Comparison of ENCODE assay signal across 1 cellular context in the genomic region with DNA sequence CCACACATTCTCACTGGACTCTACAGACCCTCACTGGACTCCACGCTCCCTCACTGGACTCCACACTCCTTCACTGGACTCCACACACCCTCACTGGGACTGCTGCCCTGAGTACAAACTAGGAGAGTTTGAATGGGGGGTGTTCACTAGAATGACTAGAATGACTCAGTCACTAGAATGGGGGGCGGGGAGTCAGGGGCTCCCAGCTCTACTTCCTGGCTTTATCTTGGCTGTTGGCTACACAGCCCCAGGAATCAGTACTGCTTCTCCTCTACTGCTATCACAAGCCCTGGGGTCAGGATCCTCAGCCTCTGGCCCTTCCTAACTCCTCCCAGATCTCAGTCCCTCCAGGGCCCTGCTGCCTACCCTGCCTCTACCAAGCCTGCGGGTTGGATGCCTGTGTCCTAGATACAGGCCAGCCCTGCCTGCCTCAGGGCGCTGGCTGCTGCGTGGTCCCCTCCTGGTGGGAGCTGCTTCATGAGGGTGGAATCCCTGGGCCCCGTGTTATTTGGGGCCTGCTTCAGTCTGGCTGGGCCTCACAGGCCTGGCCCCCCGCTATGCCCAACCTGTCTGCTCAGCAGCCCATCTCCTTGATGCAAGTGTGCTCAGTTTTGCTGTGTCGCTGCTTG.
TF ChIP-seq lines count a peak whose summit lies in the region.

No MANE protein-coding gene starts in this region.

TF ChIP-seq in H1, 55 proteins besides CTCF, POLR2A, EP300 and RAD21:
- TF ChIP-seq RFX5 (IDR thresholded peaks at IDR 0.05; ENCODE audit: borderline replicate concordance, low read depth, low read length) (no peak), JUN (IDR thresholded peaks at IDR 0.05; ENCODE audit: low read depth, low read length) (no peak), SRF (IDR thresholded peaks at IDR 0.05; ENCODE audit: low read depth, low read length) (no peak), RBBP5 (IDR thresholded peaks at IDR 0.05; ENCODE audit: borderline replicate concordance, low read depth, low read length) (no peak), BRCA1 (IDR thresholded peaks at IDR 0.05; ENCODE audit: low read depth, low read length) (no peak)
- TF ChIP-seq, protein P1, sequence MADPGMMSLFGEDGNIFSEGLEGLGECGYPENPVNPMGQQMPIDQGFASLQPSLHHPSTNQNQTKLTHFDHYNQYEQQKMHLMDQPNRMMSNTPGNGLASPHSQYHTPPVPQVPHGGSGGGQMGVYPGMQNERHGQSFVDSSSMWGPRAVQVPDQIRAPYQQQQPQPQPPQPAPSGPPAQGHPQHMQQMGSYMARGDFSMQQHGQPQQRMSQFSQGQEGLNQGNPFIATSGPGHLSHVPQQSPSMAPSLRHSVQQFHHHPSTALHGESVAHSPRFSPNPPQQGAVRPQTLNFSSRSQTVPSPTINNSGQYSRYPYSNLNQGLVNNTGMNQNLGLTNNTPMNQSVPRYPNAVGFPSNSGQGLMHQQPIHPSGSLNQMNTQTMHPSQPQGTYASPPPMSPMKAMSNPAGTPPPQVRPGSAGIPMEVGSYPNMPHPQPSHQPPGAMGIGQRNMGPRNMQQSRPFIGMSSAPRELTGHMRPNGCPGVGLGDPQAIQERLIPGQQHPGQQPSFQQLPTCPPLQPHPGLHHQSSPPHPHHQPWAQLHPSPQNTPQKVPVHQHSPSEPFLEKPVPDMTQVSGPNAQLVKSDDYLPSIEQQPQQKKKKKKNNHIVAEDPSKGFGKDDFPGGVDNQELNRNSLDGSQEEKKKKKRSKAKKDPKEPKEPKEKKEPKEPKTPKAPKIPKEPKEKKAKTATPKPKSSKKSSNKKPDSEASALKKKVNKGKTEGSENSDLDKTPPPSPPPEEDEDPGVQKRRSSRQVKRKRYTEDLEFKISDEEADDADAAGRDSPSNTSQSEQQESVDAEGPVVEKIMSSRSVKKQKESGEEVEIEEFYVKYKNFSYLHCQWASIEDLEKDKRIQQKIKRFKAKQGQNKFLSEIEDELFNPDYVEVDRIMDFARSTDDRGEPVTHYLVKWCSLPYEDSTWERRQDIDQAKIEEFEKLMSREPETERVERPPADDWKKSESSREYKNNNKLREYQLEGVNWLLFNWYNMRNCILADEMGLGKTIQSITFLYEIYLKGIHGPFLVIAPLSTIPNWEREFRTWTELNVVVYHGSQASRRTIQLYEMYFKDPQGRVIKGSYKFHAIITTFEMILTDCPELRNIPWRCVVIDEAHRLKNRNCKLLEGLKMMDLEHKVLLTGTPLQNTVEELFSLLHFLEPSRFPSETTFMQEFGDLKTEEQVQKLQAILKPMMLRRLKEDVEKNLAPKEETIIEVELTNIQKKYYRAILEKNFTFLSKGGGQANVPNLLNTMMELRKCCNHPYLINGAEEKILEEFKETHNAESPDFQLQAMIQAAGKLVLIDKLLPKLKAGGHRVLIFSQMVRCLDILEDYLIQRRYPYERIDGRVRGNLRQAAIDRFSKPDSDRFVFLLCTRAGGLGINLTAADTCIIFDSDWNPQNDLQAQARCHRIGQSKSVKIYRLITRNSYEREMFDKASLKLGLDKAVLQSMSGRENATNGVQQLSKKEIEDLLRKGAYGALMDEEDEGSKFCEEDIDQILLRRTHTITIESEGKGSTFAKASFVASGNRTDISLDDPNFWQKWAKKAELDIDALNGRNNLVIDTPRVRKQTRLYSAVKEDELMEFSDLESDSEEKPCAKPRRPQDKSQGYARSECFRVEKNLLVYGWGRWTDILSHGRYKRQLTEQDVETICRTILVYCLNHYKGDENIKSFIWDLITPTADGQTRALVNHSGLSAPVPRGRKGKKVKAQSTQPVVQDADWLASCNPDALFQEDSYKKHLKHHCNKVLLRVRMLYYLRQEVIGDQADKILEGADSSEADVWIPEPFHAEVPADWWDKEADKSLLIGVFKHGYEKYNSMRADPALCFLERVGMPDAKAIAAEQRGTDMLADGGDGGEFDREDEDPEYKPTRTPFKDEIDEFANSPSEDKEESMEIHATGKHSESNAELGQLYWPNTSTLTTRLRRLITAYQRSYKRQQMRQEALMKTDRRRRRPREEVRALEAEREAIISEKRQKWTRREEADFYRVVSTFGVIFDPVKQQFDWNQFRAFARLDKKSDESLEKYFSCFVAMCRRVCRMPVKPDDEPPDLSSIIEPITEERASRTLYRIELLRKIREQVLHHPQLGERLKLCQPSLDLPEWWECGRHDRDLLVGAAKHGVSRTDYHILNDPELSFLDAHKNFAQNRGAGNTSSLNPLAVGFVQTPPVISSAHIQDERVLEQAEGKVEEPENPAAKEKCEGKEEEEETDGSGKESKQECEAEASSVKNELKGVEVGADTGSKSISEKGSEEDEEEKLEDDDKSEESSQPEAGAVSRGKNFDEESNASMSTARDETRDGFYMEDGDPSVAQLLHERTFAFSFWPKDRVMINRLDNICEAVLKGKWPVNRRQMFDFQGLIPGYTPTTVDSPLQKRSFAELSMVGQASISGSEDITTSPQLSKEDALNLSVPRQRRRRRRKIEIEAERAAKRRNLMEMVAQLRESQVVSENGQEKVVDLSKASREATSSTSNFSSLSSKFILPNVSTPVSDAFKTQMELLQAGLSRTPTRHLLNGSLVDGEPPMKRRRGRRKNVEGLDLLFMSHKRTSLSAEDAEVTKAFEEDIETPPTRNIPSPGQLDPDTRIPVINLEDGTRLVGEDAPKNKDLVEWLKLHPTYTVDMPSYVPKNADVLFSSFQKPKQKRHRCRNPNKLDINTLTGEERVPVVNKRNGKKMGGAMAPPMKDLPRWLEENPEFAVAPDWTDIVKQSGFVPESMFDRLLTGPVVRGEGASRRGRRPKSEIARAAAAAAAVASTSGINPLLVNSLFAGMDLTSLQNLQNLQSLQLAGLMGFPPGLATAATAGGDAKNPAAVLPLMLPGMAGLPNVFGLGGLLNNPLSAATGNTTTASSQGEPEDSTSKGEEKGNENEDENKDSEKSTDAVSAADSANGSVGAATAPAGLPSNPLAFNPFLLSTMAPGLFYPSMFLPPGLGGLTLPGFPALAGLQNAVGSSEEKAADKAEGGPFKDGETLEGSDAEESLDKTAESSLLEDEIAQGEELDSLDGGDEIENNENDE (IDR thresholded peaks at IDR 0.05; ENCODE audit: insufficient replicate concordance, low read length): no peak
